In genomic region chr14:104425171-104425681, GRCh38 we compare ENCODE assay signal across 15 cellular contexts.
DNase-seq lines count a peak whose midpoint lies in the region; ATAC-seq and TF ChIP-seq lines count a peak whose summit lies in the region.
"Had no signal": no experiment of that assay in that cellular context is flagged by ENCODE, and none has a peak within 500 bp of the region (broad histone marks: within the 10 kb centered on the region; RNA-seq: fewer than 3 reads in every experiment).

No MANE protein-coding gene starts in this region.

- H3K4me1 ChIP-seq in BLaER1 treated with 17β-estradiol and CSF1 and Interleukin-3, amounts not matched to agents 10 nM and 100 nM: peaks cover 11 to 87% (median 63%) of the 10 kb centered on the region in 10 experiments; a peak in 19 of 20 replicates

- ATAC-seq in omental fat pad (ENCODE audit: low FRiP score) (no peak), GM21526 (IDR thresholded peaks at IDR 0.05; ENCODE audit: low FRiP score, unreplicated experiment) (no peak)
- no peak for ATAC-seq in activated T-helper 17 cell treated with anti-CD3 and anti-CD28 coated beads, Interleukin-2, amount 50 U/mL, for 72 hours (replicated peaks)
- ATAC-seq in activated CD4-positive, alpha-beta T cell treated with anti-CD3 and anti-CD28 coated beads for 36 hours: no peak

- POLR2A ChIA-PET in activated CD4-positive, alpha-beta T cell treated with anti-CD3 and anti-CD28 coated beads for 36 hours (lab: Charles Lee): no interaction called here

- no peak overlapping the region for H3K4me3 ChIP-seq in BLaER1 treated with 17β-estradiol and CSF1 and Interleukin-3, amounts not matched to agents 10 nM and 100 nM
- H3K4me3 ChIP-seq: GM23248 had no signal

- no peak for TF ChIP-seq CTCF in brain (conservative IDR thresholded peaks at IDR 0.05)
- no peak for TF ChIP-seq CTCF in omental fat pad (IDR thresholded peaks at IDR 0.05)

- no peaks in the 10 kb centered on the region for H3K36me3 Mint-ChIP-seq in brain
- H3K36me3 Mint-ChIP-seq in activated T-helper 17 cell treated with anti-CD3 and anti-CD28 coated beads, Interleukin-2, amount 50 U/mL, for 72 hours (ENCODE audit: low read depth): no peaks in the 10 kb centered on the region
- H3K36me3 Mint-ChIP-seq in activated CD4-positive, alpha-beta T cell treated with anti-CD3 and anti-CD28 coated beads for 36 hours (ENCODE audit: low read depth): no peaks in the 10 kb centered on the region
- H3K36me3 Mint-ChIP-seq: CD4-positive, alpha-beta memory T cell had no signal

- DNase-seq in AG20443 (ENCODE audit: low spot score) (peak; percentile 6), omental fat pad (ENCODE audit: low spot score) (peak; percentile 5)
- DNase-seq in activated CD4-positive, alpha-beta T cell treated with anti-CD3 and anti-CD28 coated beads for 36 hours: no peak
- DNase-seq: ACHN; Calu3; CD4-positive, alpha-beta memory T cell; GM23248; NCI-H1930; NCI-H526 treated with DMSO at 0.1 percent for 48 hours had no signal

- H3K4me3 Mint-ChIP-seq in brain: no peak overlapping the region
- no peak overlapping the region for H3K4me3 Mint-ChIP-seq in activated T-helper 17 cell treated with anti-CD3 and anti-CD28 coated beads, Interleukin-2, amount 50 U/mL, for 72 hours
- no peak overlapping the region for H3K4me3 Mint-ChIP-seq in activated CD4-positive, alpha-beta T cell treated with anti-CD3 and anti-CD28 coated beads for 36 hours
- H3K4me3 Mint-ChIP-seq: CD4-positive, alpha-beta memory T cell; IgD-negative memory B cell had no signal

- H3K27me3 Mint-ChIP-seq in brain: peaks cover 13% of the 10 kb centered on the region
- peaks cover under 1% of the 10 kb centered on the region for H3K27me3 Mint-ChIP-seq in activated T-helper 17 cell treated with anti-CD3 and anti-CD28 coated beads, Interleukin-2, amount 50 U/mL, for 72 hours
- H3K27me3 Mint-ChIP-seq in activated CD4-positive, alpha-beta T cell treated with anti-CD3 and anti-CD28 coated beads for 36 hours: peaks cover 2% of the 10 kb centered on the region

- H4K20me1 ChIP-seq in BLaER1 treated with 17β-estradiol and CSF1 and Interleukin-3, amounts not matched to agents 10 nM and 100 nM: no peaks in the 10 kb centered on the region

- no peaks in the 10 kb centered on the region for H3K36me3 ChIP-seq in BLaER1 treated with 17β-estradiol and CSF1 and Interleukin-3, amounts not matched to agents 10 nM and 100 nM

- peak overlapping the region in 2 of 11 experiments; percentile 8 to 37; a peak in 2 of 22 replicates for H3K9ac ChIP-seq in BLaER1 treated with 17β-estradiol and CSF1 and Interleukin-3, amounts not matched to agents 10 nM and 100 nM
- H3K9ac ChIP-seq: GM23248 had no signal

- H3K4me1 Mint-ChIP-seq in brain: peaks cover 71% of the 10 kb centered on the region
- H3K4me1 Mint-ChIP-seq in activated T-helper 17 cell treated with anti-CD3 and anti-CD28 coated beads, Interleukin-2, amount 50 U/mL, for 72 hours: no peaks in the 10 kb centered on the region
- H3K4me1 Mint-ChIP-seq in activated CD4-positive, alpha-beta T cell treated with anti-CD3 and anti-CD28 coated beads for 36 hours: no peaks in the 10 kb centered on the region

- H3K9me3 Mint-ChIP-seq in brain: peaks cover 0 to 7% (median 2%) of the 10 kb centered on the region in 5 experiments
- no peaks in the 10 kb centered on the region for H3K9me3 Mint-ChIP-seq in activated T-helper 17 cell treated with anti-CD3 and anti-CD28 coated beads, Interleukin-2, amount 50 U/mL, for 72 hours
- no peaks in the 10 kb centered on the region for H3K9me3 Mint-ChIP-seq in activated CD4-positive, alpha-beta T cell treated with anti-CD3 and anti-CD28 coated beads for 36 hours (ENCODE audit: low read depth)
- H3K9me3 Mint-ChIP-seq: IgD-negative memory B cell had no signal

- H3K4me2 ChIP-seq in BLaER1 treated with 17β-estradiol and CSF1 and Interleukin-3, amounts not matched to agents 10 nM and 100 nM: peak overlapping the region; percentile 40 to 84 (median 67); a peak in 20 of 22 replicates

- CTCF ChIA-PET in activated CD4-positive, alpha-beta T cell treated with anti-CD3 and anti-CD28 coated beads for 36 hours (lab: Charles Lee): no interaction called here

- intact Hi-C loops in activated CD4-positive, alpha-beta T cell treated with anti-CD3 and anti-CD28 coated beads for 36 hours (cut with DNase I, micrococcal nuclease): no loop called here

- H3K27ac ChIP-seq in BLaER1 treated with 17β-estradiol and CSF1 and Interleukin-3, amounts not matched to agents 10 nM and 100 nM: peak overlapping the region in 4 of 11 experiments; percentile 9 to 59 (median 48); a peak in 6 of 22 replicates
- H3K27ac ChIP-seq: GM23248, HL-60 had no signal

- peak overlapping the region in 3 of 5 experiments; percentile 86 to 97 (median 95) for H3K27ac Mint-ChIP-seq in brain
- no peak overlapping the region for H3K27ac Mint-ChIP-seq in activated T-helper 17 cell treated with anti-CD3 and anti-CD28 coated beads, Interleukin-2, amount 50 U/mL, for 72 hours
- no peak overlapping the region for H3K27ac Mint-ChIP-seq in activated CD4-positive, alpha-beta T cell treated with anti-CD3 and anti-CD28 coated beads for 36 hours
- H3K27ac Mint-ChIP-seq: IgD-negative memory B cell had no signal

- peaks cover 0 to 13% (median 5%) of the 10 kb centered on the region in 11 experiments; a peak in 6 of 22 replicates for H3K27me3 ChIP-seq in BLaER1 treated with 17β-estradiol and CSF1 and Interleukin-3, amounts not matched to agents 10 nM and 100 nM

- no peaks in the 10 kb centered on the region for H3K9me3 ChIP-seq in BLaER1 treated with 17β-estradiol and CSF1 and Interleukin-3, amounts not matched to agents 10 nM and 100 nM (replicated peaks in 1 of 11)

Comparison
In these comparisons a context has a peak if more than half of its experiments do, and no peak if none do; other contexts are left out.
1. H3K27ac Mint-ChIP-seq: peak in brain (3 of 5); none in activated T-helper 17 cell treated with anti-CD3 and anti-CD28 coated beads, Interleukin-2, amount 50 U/mL, for 72 hours (single experiment) and activated CD4-positive, alpha-beta T cell treated with anti-CD3 and anti-CD28 coated beads for 36 hours (single experiment).